ENCODE assay signal across 16 cellular contexts in the genomic region with DNA sequence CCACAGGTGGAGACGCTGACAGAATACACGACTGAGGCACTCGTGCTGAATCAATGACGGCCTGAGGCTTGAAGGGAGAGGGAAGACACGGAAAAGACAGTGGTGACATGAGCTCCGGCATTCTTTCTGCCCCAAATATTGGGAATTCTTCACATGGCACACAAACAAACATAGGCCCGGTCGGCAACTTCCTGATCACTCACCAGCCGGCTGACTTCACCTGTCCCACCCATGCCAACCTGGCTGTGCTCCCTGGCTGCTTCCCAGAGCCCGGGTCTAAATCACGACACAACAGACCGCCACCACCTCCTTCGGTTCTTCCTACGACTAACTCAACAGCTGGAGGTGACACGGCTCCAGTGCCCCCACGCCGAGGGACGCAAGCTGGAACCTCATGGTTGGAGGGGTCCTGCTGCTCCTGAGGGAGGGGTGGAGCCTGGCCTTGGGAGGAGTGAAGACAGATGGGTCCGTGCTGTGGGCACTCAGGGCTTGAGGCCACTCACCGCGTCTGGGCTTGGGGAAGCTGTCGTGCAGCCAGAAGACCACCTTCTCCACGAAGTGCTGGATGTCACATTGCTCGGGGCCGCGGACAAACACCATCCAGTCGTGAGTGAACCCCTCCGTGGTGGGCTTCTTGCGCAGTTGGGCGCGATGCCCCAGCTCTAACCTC. TPM values are rescaled to one million over a fixed set of nuclear protein-coding genes. Genes with fewer than 3 reads are reported as not detected.
DNase-seq lines count a peak whose midpoint lies in the region; ATAC-seq and TF ChIP-seq lines count a peak whose summit lies in the region.
"Had no signal": no experiment of that assay in that cellular context is flagged by ENCODE, and none has a peak within 500 bp of the region (broad histone marks: within the 10 kb centered on the region; RNA-seq: fewer than 3 reads in every experiment).

No MANE protein-coding gene starts in this region.

- dilution Hi-C loops in mammary epithelial cell (cut with HindIII; ENCODE audit: low sequenced_read_pairs): loop anchor here (10.0 kb wide), 1 partner anchor 45 kb away; no protein-coding TSS in a partner anchor

- TF ChIP-seq CTCF in psoas muscle (IDR thresholded peaks at IDR 0.05): no peak
- TF ChIP-seq CTCF in mammary epithelial cell (conservative IDR thresholded peaks at IDR 0.05 in 1 of 2, IDR thresholded peaks at IDR 0.05 in 1 of 2; ENCODE audit: extremely low read depth in 1 of 2, insufficient read depth in 1 of 2, low read depth in 1 of 2, low read length in 2 of 2): no peak
- no peak for TF ChIP-seq CTCF in CD14-positive monocyte (IDR thresholded peaks at IDR 0.05)

- H3K4me2 ChIP-seq in GM23248 (ENCODE audit: unreplicated experiment) (no peak overlapping the region), mammary epithelial cell (ENCODE audit: insufficient read depth, low read depth, low read length) (no peak overlapping the region)

- peak overlapping the region; percentile 82; the same call in 1 of the 2 replicates for H3K9ac ChIP-seq in GM23248
- peak overlapping the region; percentile 74 for H3K9ac ChIP-seq in adipocyte (ENCODE audit: low read length)
- no peak overlapping the region for H3K9ac ChIP-seq in mammary epithelial cell (ENCODE audit: insufficient read depth, low read length)

- peak overlapping the region in 2 of 7 donors; percentile 3 to 70 for H3K27ac Mint-ChIP-seq in CD14-positive monocyte
- H3K27ac Mint-ChIP-seq: activated T-helper 1 cell treated with anti-CD3 and anti-CD28 coated beads, Interleukin-12 subunit alpha, Interleukin-12 subunit beta, Interleukin-2, Interleukin-4 antibody, amounts not matched to agents 30 ng/mL and 10 ng/mL and 1 ng/mL, durations not matched to agents 14 hours and 24 hours and 36 hours had no signal

- WGBS in GM23248 (ENCODE audit: low coverage in 1 of 2, low lambda C conversion rate in 2 of 2, missing lambda C conversion rate in 2 of 2), 2 experiments: 87 to 92% methylated on average over 31 of the region's 31 CpGs
- WGBS in psoas muscle, 3 donors: 83 to 85% (median 85%) methylated on average over 31 of the region's 31 CpGs
- 90% methylated on average over 27 of the region's 31 CpGs for WGBS in mammary epithelial cell (ENCODE audit: low coverage, missing lambda C conversion rate)

- peaks cover 44% of the 10 kb centered on the region for H3K4me1 Mint-ChIP-seq in CD14-positive monocyte

- CTCF ChIA-PET in mammary epithelial cell (lab: Charles Lee; ENCODE audit: low non-redundant PET): no interaction called here

- no peaks in the 10 kb centered on the region for H3K9me2 ChIP-seq in GM23248 (ENCODE audit: insufficient read depth)

- peaks cover 28% of the 10 kb centered on the region for H3F3A ChIP-seq in GM23248 (ENCODE audit: insufficient read depth)

- H4K20me1 ChIP-seq in GM23248 (ENCODE audit: insufficient read depth) (no peaks in the 10 kb centered on the region), mammary epithelial cell (ENCODE audit: insufficient read depth, low read length) (no peaks in the 10 kb centered on the region)

- 0 out of 2 replicates have a peak overlapping the region, but pooled peaks have one; percentile 97 for H3K27ac ChIP-seq in GM23248
- peak overlapping the region; percentile 94 for H3K27ac ChIP-seq in psoas muscle
- H3K27ac ChIP-seq in mammary epithelial cell (ENCODE audit: insufficient read depth, low read depth, low read length): no peak overlapping the region
- H3K27ac ChIP-seq: foreskin keratinocyte had no signal

- H3K4me3 ChIP-seq in GM23248: no peak overlapping the region
- H3K4me3 ChIP-seq in adipocyte (ENCODE audit: low read length): no peak overlapping the region
- H3K4me3 ChIP-seq in psoas muscle: no peak overlapping the region
- no peak overlapping the region for H3K4me3 ChIP-seq in mammary epithelial cell (replicated peaks in 1 of 3; ENCODE audit: insufficient read depth in 1 of 3, low read depth in 2 of 3, low read length in 3 of 3)

- H3K36me3 ChIP-seq in GM23248 (ENCODE audit: low read depth): peaks cover 5% of the 10 kb centered on the region; the same call in 1 of the 2 replicates
- H3K36me3 ChIP-seq in adipocyte (ENCODE audit: control insufficient read depth, insufficient read depth, low read length, severe bottlenecking): peaks cover 39% of the 10 kb centered on the region
- H3K36me3 ChIP-seq in psoas muscle (ENCODE audit: insufficient read depth in 1 of 2, low read depth in 1 of 2): peaks cover 0 to 48% of the 10 kb centered on the region in 2 donors
- peaks cover 4% of the 10 kb centered on the region for H3K36me3 ChIP-seq in mammary epithelial cell (ENCODE audit: insufficient read depth, low read length)

- H3K79me2 ChIP-seq in GM23248 (ENCODE audit: insufficient read depth) (peaks cover 86% of the 10 kb centered on the region), mammary epithelial cell (ENCODE audit: insufficient read depth, low read length) (peaks cover 87% of the 10 kb centered on the region)

- H3K4me3 Mint-ChIP-seq in CD14-positive monocyte: no peak overlapping the region
- H3K4me3 Mint-ChIP-seq: activated T-helper 1 cell treated with anti-CD3 and anti-CD28 coated beads, Interleukin-12 subunit alpha, Interleukin-12 subunit beta, Interleukin-2, Interleukin-4 antibody, amounts not matched to agents 30 ng/mL and 10 ng/mL and 1 ng/mL, durations not matched to agents 14 hours and 24 hours and 36 hours; naive B cell had no signal

- H3K9me3 Mint-ChIP-seq in CD14-positive monocyte: no peaks in the 10 kb centered on the region
- H3K9me3 Mint-ChIP-seq: activated T-helper 1 cell treated with anti-CD3 and anti-CD28 coated beads, Interleukin-12 subunit alpha, Interleukin-12 subunit beta, Interleukin-2, Interleukin-4 antibody, amounts not matched to agents 30 ng/mL and 10 ng/mL and 1 ng/mL, durations not matched to agents 14 hours and 24 hours and 36 hours; naive B cell had no signal

- H3K4me1 ChIP-seq in GM23248 (ENCODE audit: insufficient read depth) (peaks cover 47% of the 10 kb centered on the region), adipocyte (ENCODE audit: control insufficient read depth, insufficient read depth, low read length) (peaks cover 58% of the 10 kb centered on the region), psoas muscle (peaks cover 51% of the 10 kb centered on the region), mammary epithelial cell (ENCODE audit: insufficient read depth, low read length) (peaks cover 40% of the 10 kb centered on the region)
- H3K4me1 ChIP-seq: foreskin keratinocyte had no signal

- intact Hi-C loops in psoas muscle (cut with DNase I) (loop anchor here (10.0 kb wide), 2 partner anchors 45 to 295 kb away; partner anchors contain the start of gene RANBP3 (in 1 of the 2)), mammary epithelial cell (cut with micrococcal nuclease) (loop anchor here (5.0 kb wide), 1 partner anchor 33 kb away; no protein-coding TSS in a partner anchor), CD14-positive monocyte (cut with micrococcal nuclease) (no loop called here)

- no peak for DNase-seq in GM23248
- no peak for DNase-seq in adipocyte (ENCODE audit: low read depth)
- DNase-seq in left lobe of liver (ENCODE audit: low spot score): peak; percentile 91
- no peak for DNase-seq in psoas muscle
- no peak for DNase-seq in activated CD8-positive, alpha-beta memory T cell treated with anti-CD3 and anti-CD28 coated beads for 24 hours
- no peak for DNase-seq in mammary epithelial cell
- no peak for DNase-seq in CD14-positive monocyte (ENCODE audit: low spot score)
- DNase-seq: activated CD4-positive, alpha-beta T cell treated with anti-CD3 and anti-CD28 coated beads, Interleukin-2, amount 50 U/mL, for 48 hours; EL; foreskin keratinocyte; left ventricle myocardium superior; naive B cell; NCI-H1694; stimulated activated naive CD8-positive, alpha-beta T cell treated with anti-CD3 and anti-CD28 coated beads, Interleukin-15, Interleukin-2, amounts not matched to agents 100 U/mL and 50 U/mL, for 24 hours had no signal

- in situ Hi-C loops in GM23248 (cut with MboI) (no loop called here), mammary epithelial cell (cut with MboI; ENCODE audit: low sequenced_read_pairs in 2 of 2) (no loop called here)

- peaks cover 0 to 4% (median 0%) of the 10 kb centered on the region in 3 donors for H3K27me3 Mint-ChIP-seq in CD14-positive monocyte (ENCODE audit: low read depth in 3 of 3)
- H3K27me3 Mint-ChIP-seq: naive B cell had no signal

- ATAC-seq in left lobe of liver: peak; percentile 17
- ATAC-seq in psoas muscle: no peak
- ATAC-seq in HG03469 (IDR thresholded peaks at IDR 0.05; ENCODE audit: unreplicated experiment): no peak
- ATAC-seq: foreskin keratinocyte; left ventricle myocardium superior; stimulated activated naive CD8-positive, alpha-beta T cell treated with anti-CD3 and anti-CD28 coated beads, Interleukin-15, Interleukin-2, amounts not matched to agents 100 U/mL and 50 U/mL, for 24 hours had no signal

- no peaks in the 10 kb centered on the region for H3K27me3 ChIP-seq in GM23248 (replicated peaks; ENCODE audit: insufficient read depth)
- H3K27me3 ChIP-seq in adipocyte (replicated peaks; ENCODE audit: control insufficient read depth, insufficient read depth, low read length): no peaks in the 10 kb centered on the region
- no peaks in the 10 kb centered on the region for H3K27me3 ChIP-seq in psoas muscle (ENCODE audit: insufficient read depth in 3 of 3, low read length in 2 of 3)
- no peaks in the 10 kb centered on the region for H3K27me3 ChIP-seq in mammary epithelial cell (ENCODE audit: insufficient read depth, low read length)
- H3K27me3 ChIP-seq: foreskin keratinocyte had no signal

- H2AFZ ChIP-seq in GM23248: no peak overlapping the region
- no peak overlapping the region for H2AFZ ChIP-seq in mammary epithelial cell (ENCODE audit: low read depth, low read length)

- BruUV-seq in mammary epithelial cell (replicated peaks; lab: Mats Ljungman, UMichigan): no TSS peak

- peaks cover 47 to 64% of the 10 kb centered on the region in 2 donors for H3K36me3 Mint-ChIP-seq in CD14-positive monocyte

- no peaks in the 10 kb centered on the region for H3K9me3 ChIP-seq in GM23248 (ENCODE audit: low read depth)
- H3K9me3 ChIP-seq in adipocyte (ENCODE audit: control insufficient read depth, low read length): no peaks in the 10 kb centered on the region
- H3K9me3 ChIP-seq in psoas muscle: no peaks in the 10 kb centered on the region
- H3K9me3 ChIP-seq in mammary epithelial cell (replicated peaks; ENCODE audit: insufficient read depth, low read length): no peaks in the 10 kb centered on the region

RNA-seq across cellular contexts. Expression of gene MLLT1, which starts 9.6 kb away (rescaled TPM):
- total RNA-seq in GM23248 (2014; rRNA removed; shearing (Covaris generic)): 17.3 and 19.1 TPM in 2 replicates
- polyA plus RNA-seq in GM23248 (2016; fragmentation: Nextera tagmentation; extraction: Ambion mirVana) (13.3 and 14.3 TPM in 2 replicates), psoas muscle (10 to 100 TPM; 24.2 to 34.2 (median 25.2) TPM), mammary epithelial cell (16.9 TPM), CD14-positive monocyte (under 1 TPM; 0.65 to 0.99 TPM)
- total RNA-seq in left lobe of liver (21.8 TPM), psoas muscle (10 to 100 TPM; 35.8 to 51.7 (median 44.0) TPM), mammary epithelial cell (10 to 100 TPM in 1 of 2 donors, 1 to 10 TPM in 1; 5.8 to 45.4 TPM)
- 14.5 TPM for polyA minus RNA-seq in mammary epithelial cell

Comparison
In these comparisons a context has a peak if more than half of its experiments do, and no peak if none do; other contexts are left out.
1. intact Hi-C loops: an anchor here in psoas muscle (10.0 kb wide) and mammary epithelial cell (5.0 kb wide); none called in CD14-positive monocyte.